8 cellular contexts compared by ENCODE assay signal in genomic region chr11:10808553-10809372, GRCh38. TPM values are rescaled to one million over a fixed set of nuclear protein-coding genes. Genes with fewer than 3 reads are reported as not detected.
DNase-seq lines count a peak whose midpoint lies in the region; ATAC-seq, FAIRE-seq and TF ChIP-seq lines count a peak whose summit lies in the region.

TSS of gene EIF4G2 (minus strand) at chr11:10808926.

- peak; percentile 86 for ATAC-seq in GM19043 (IDR thresholded peaks at IDR 0.05; ENCODE audit: low read depth, unreplicated experiment)
- peak; percentile 92 for ATAC-seq in HG03378 (IDR thresholded peaks at IDR 0.05; ENCODE audit: unreplicated experiment)

- peak; percentile 68 for FAIRE-seq in keratinocyte (lab: Jason Lieb, UNC)

- peak within 1 kb of the TSS; percentile 86 for H3K4me3 ChIP-seq in AG10803 (ENCODE audit: low read length)
- peak within 1 kb of the TSS; percentile 88 to 98 (median 98) for H3K4me3 ChIP-seq in keratinocyte (ENCODE audit: control insufficient read depth in 2 of 3, extremely low read depth in 1 of 3, insufficient read depth in 2 of 3, low read depth in 1 of 3, low read length in 3 of 3)

- peak within 1 kb of the TSS; percentile 95 for H3K27ac ChIP-seq in keratinocyte (ENCODE audit: control insufficient read depth, insufficient read depth, low read length)

- H3K9me3 ChIP-seq in keratinocyte (ENCODE audit: control insufficient read depth, low read depth, low read length): no peaks in the 10 kb centered on the region

- H3K79me2 ChIP-seq in keratinocyte (ENCODE audit: control insufficient read depth, insufficient read depth, low read length): peaks cover 44% of the 10 kb centered on the region

- H2AFZ ChIP-seq in keratinocyte (ENCODE audit: control insufficient read depth, low read length): peak within 1 kb of the TSS; percentile 95

- H3K27me3 ChIP-seq in keratinocyte (ENCODE audit: control insufficient read depth, extremely low read depth, insufficient read depth, low read length): no peaks in the 10 kb centered on the region

- peaks cover 12 to 38% of the 10 kb centered on the region in 2 experiments for H3K36me3 ChIP-seq in keratinocyte (ENCODE audit: control insufficient read depth in 2 of 2, extremely low read depth in 1 of 2, insufficient read depth in 2 of 2, low read length in 2 of 2)

- peaks cover 19% of the 10 kb centered on the region for H4K20me1 ChIP-seq in keratinocyte (ENCODE audit: control insufficient read depth, extremely low read depth, insufficient read depth, low read length)

- dilution Hi-C loops in keratinocyte (cut with MboI; ENCODE audit: extremely low pct_ligation_motif_present, low sequenced_read_pairs): no loop called here

- DNase-seq in AG10803 (ENCODE audit: low read depth) (peak; percentile 98), NCI-H460 (ENCODE audit: extremely low read depth, low read depth) (peak; percentile 96), cerebellar nuclear complex (lab: John Stamatoyannopoulos, UW) (peak; percentile 89 to 99), keratinocyte (ENCODE audit: low read depth, low spot score) (peak; percentile 86)
- peak; percentile 97 for DNase-seq in activated CD4-positive, CD25-positive, alpha-beta regulatory T cell treated with anti-CD3 and anti-CD28 coated beads, Interleukin-2, amount 50 U/mL, for 72 hours
- DNase-seq in stimulated activated CD4-positive, alpha-beta T cell treated with anti-CD3 and anti-CD28 coated beads, Interleukin-15, amount 100 ng/mL, for 1 hour (ENCODE audit: low read depth in 1 of 2, low spot score in 1 of 2): peak; percentile 96 to 97

- H3K4me2 ChIP-seq in keratinocyte (ENCODE audit: control insufficient read depth, extremely low read depth, insufficient read depth, low read depth, low read length): peak within 1 kb of the TSS; percentile 85

- peak within 1 kb of the TSS; percentile 99 for H3K9ac ChIP-seq in keratinocyte (ENCODE audit: control insufficient read depth, extremely low read depth, insufficient read depth, low read length)

- H3K9me1 ChIP-seq in keratinocyte (ENCODE audit: control insufficient read depth, extremely low read depth, insufficient read depth, low read length): peaks cover 2% of the 10 kb centered on the region

- peaks cover 25% of the 10 kb centered on the region for H3K4me1 ChIP-seq in keratinocyte (ENCODE audit: control insufficient read depth, extremely low read depth, insufficient read depth, low read length)

- TF ChIP-seq CTCF in AG10803 (conservative IDR thresholded peaks at IDR 0.05; ENCODE audit: low read length) (no peak), keratinocyte (optimal IDR thresholded peaks at IDR 0.05 in 1 of 3, IDR thresholded peaks at IDR 0.05 in 1 of 3, conservative IDR thresholded peaks at IDR 0.05 in 1 of 3; ENCODE audit: extremely low read depth in 1 of 3, insufficient read depth in 2 of 3, low read length in 3 of 3) (peak in 1 of 3 experiments; percentile 17)

RNA-seq across cellular contexts. Expression of gene EIF4G2, which starts in this region (rescaled TPM):
- total RNA-seq in NCI-H460 (2014; rRNA removed; shearing (Covaris generic)): 571 and 644 TPM in 2 replicates
- 251 and 297 TPM in 2 replicates for polyA plus RNA-seq in NCI-H460 (2014; cell fraction: nucleus; rRNA removed)
- polyA plus RNA-seq in keratinocyte: 502 to 643 TPM (median 628 TPM) in 3 replicates
- 1,039 TPM for polyA plus RNA-seq in keratinocyte (2011; ENCODE audit: low read depth)
- 397 and 918 TPM in 2 replicates for polyA plus RNA-seq in keratinocyte (2011; cell fraction: cytosol; rRNA removed)
- 418 and 507 TPM in 2 replicates for polyA plus RNA-seq in keratinocyte (2011; cell fraction: nucleus; rRNA removed)
- polyA plus RNA-seq in keratinocyte (2012; ENCODE audit: low replicate concordance): 358 and 479 TPM in 2 replicates
- polyA minus RNA-seq in keratinocyte: 448 to 733 TPM (median 701 TPM) in 3 replicates
- 465 TPM for polyA minus RNA-seq in keratinocyte (2011; cell fraction: cytosol; rRNA and poly(A)+ RNA removed)
- polyA minus RNA-seq in keratinocyte (2011; cell fraction: nucleus; rRNA and poly(A)+ RNA removed): 235 and 415 TPM in 2 replicates

Comparison
In these comparisons a context has a peak if more than half of its experiments do, and no peak if none do; other contexts are left out.
1. Peak in every context shown above with its lines: DNase-seq, ATAC-seq, H3K4me3 ChIP-seq and H3K27ac ChIP-seq.